In genomic region chr1:91879739-91880138, GRCh38 we compare ENCODE assay signal across 12 cellular contexts.
"Had no signal": no experiment of that assay in that cellular context is flagged by ENCODE, and none has a peak within 500 bp of the region (broad histone marks: within the 10 kb centered on the region; RNA-seq: fewer than 3 reads in every experiment).

No MANE protein-coding gene starts in this region.

- H3K27ac Mint-ChIP-seq: activated CD4-positive, alpha-beta T cell treated with anti-CD3 and anti-CD28 coated beads, Interleukin-2, amount 10 ng/mL, durations not matched to agents 7 days and 5 days; memory B cell; stimulated activated naive B cell treated with anti-CD40 and anti-IgM and Interleukin-4, amounts not matched to agents 10 μg/mL and 1 μg/mL and 100 μg/mL, for 72 hours had no signal

- DNase-seq: activated CD4-positive, alpha-beta T cell treated with anti-CD3 and anti-CD28 coated beads, Interleukin-2, amount 10 ng/mL, durations not matched to agents 7 days and 5 days; activated CD8-positive, alpha-beta memory T cell treated with anti-CD3 and anti-CD28 coated beads, Interleukin-2, amount 50 U/mL, for 48 hours; activated naive CD4-positive, alpha-beta T cell; erythroblast; hippocampal formation; left ventricle myocardium superior; naive thymus-derived CD8-positive, alpha-beta T cell; nucleus accumbens; stimulated activated CD4-positive, alpha-beta T cell treated with anti-CD3 and anti-CD28 coated beads, Interleukin-2, amount 100 ng/mL, for 48 hours; stimulated activated naive B cell treated with anti-CD40 and anti-IgM and Interleukin-4, amounts not matched to agents 10 μg/mL and 1 μg/mL and 100 μg/mL, for 72 hours; tibial artery had no signal

- H3K9me3 ChIP-seq: tibial artery had no signal

- H3K4me3 Mint-ChIP-seq: activated CD4-positive, alpha-beta T cell treated with anti-CD3 and anti-CD28 coated beads, Interleukin-2, amount 10 ng/mL, durations not matched to agents 7 days and 5 days; memory B cell; naive thymus-derived CD8-positive, alpha-beta T cell; stimulated activated naive B cell treated with anti-CD40 and anti-IgM and Interleukin-4, amounts not matched to agents 10 μg/mL and 1 μg/mL and 100 μg/mL, for 72 hours had no signal

- H3K27ac ChIP-seq: tibial artery had no signal

- H3K27me3 ChIP-seq: tibial artery had no signal

- ATAC-seq: left ventricle myocardium superior; naive thymus-derived CD8-positive, alpha-beta T cell; stimulated activated naive B cell treated with anti-CD40 and anti-IgM and Interleukin-4, amounts not matched to agents 10 μg/mL and 1 μg/mL and 100 μg/mL, for 72 hours had no signal

- H3K36me3 Mint-ChIP-seq: memory B cell; naive thymus-derived CD8-positive, alpha-beta T cell had no signal

- H3K9me3 Mint-ChIP-seq: activated CD4-positive, alpha-beta T cell treated with anti-CD3 and anti-CD28 coated beads, Interleukin-2, amount 10 ng/mL, durations not matched to agents 7 days and 5 days; naive thymus-derived CD8-positive, alpha-beta T cell had no signal

- H3K36me3 ChIP-seq: tibial artery had no signal

- H3K4me3 ChIP-seq: tibial artery had no signal
